In the genomic region with DNA sequence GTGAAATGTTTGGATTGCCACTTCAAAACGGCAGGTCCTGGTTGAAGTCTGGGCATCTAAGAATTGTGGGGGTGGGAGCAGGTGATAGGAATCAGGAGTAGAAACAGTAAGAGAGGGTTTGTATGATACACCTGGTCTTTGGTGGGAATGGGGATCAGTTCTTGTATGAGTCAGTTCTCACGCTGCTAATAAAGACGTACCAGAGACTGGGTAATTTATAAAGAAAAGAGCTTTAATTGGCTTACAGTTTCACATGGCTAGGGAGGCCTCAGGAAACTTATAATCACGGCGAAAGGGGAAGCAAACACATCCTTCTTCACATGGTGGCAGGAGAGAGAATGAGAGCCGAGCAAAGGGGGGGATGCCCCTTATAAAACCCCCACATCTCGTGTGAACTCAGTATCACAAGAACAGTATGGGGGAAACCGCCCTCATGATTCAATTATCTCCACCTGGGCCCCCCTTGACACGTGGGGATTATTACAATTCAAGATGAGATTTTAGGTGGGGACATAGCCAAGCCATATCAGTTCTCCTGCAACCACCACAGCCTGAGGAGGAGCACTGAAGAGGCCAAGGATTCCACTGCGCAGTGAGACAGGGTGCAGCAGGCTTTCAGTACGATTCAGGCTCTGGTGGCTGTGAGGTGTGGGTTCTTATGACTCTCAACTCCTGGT, we compare ENCODE assay signal across 1 cellular context.
TF ChIP-seq lines count a peak whose summit lies in the region.

No MANE protein-coding gene starts in this region.

TF ChIP-seq in K562, 482 proteins besides CTCF, POLR2A, EP300 and RAD21 (continued from another document):
- TF ChIP-seq, protein P1, sequence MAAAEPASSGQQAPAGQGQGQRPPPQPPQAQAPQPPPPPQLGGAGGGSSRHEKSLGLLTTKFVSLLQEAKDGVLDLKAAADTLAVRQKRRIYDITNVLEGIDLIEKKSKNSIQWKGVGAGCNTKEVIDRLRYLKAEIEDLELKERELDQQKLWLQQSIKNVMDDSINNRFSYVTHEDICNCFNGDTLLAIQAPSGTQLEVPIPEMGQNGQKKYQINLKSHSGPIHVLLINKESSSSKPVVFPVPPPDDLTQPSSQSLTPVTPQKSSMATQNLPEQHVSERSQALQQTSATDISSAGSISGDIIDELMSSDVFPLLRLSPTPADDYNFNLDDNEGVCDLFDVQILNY (CRISPR knock-in tag; IDR thresholded peaks at IDR 0.05): no peak
- TF ChIP-seq SNRNP70 (optimal IDR thresholded peaks at IDR 0.05; ENCODE audit: low read depth, low read length) (no peak), EZH2 (IDR thresholded peaks at IDR 0.05; ENCODE audit: borderline replicate concordance, low read depth, low read length) (no peak), ZFP36 (IDR thresholded peaks at IDR 0.05; ENCODE audit: low read depth, low read length, partially characterized antibody) (no peak), ZNF316 (IDR thresholded peaks at IDR 0.05) (no peak), ZNF121 (CRISPR knock-in tag; conservative IDR thresholded peaks at IDR 0.05) (no peak), CBFB (CRISPR knock-in tag; IDR thresholded peaks at IDR 0.05) (no peak), JUNB (CRISPR knock-in tag; conservative IDR thresholded peaks at IDR 0.05) (no peak), MEF2A (IDR thresholded peaks at IDR 0.05; ENCODE audit: control insufficient read depth, low read depth, low read length) (no peak), TRIM24 (IDR thresholded peaks at IDR 0.05) (no peak), MITF (IDR thresholded peaks at IDR 0.05) (no peak)
